Comparison of ENCODE assay signal across 1 cellular context in the genomic region with DNA sequence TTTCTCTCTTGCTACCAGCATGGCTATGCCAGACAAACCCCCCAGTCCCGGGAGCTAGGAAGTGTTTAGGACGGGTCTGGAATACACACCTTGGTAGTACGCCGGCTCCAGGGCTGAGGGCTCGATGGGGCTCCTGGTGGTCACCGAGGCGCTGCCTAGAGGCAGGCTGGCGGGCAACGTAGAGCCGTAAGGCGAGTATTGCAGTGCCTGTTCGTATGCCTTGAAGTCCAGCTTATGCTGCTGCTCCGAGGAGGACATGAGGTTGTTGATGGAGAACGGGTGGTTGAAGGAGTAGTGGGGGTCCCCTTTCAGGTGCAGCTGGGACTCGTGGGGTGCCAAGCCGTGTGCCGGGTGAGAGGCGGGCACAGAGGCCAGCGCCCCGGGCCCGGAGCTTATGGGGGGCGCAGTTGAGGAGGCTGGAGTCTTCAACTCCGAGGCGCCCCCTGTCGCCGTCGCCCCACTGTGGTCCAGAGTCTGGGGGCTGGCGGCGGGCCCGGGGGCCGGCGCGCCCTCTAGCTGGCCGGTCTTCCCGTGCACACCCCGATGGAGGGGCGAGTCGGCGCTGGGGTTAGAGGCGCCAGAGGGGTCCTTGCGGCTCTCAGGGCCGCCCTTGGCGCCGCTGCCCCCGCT.
TF ChIP-seq lines count a peak whose summit lies in the region.

No MANE protein-coding gene starts in this region.

TF ChIP-seq in WTC11, 78 proteins besides CTCF, POLR2A, EP300 and RAD21 (continued from another document):
- TF ChIP-seq, protein P1, sequence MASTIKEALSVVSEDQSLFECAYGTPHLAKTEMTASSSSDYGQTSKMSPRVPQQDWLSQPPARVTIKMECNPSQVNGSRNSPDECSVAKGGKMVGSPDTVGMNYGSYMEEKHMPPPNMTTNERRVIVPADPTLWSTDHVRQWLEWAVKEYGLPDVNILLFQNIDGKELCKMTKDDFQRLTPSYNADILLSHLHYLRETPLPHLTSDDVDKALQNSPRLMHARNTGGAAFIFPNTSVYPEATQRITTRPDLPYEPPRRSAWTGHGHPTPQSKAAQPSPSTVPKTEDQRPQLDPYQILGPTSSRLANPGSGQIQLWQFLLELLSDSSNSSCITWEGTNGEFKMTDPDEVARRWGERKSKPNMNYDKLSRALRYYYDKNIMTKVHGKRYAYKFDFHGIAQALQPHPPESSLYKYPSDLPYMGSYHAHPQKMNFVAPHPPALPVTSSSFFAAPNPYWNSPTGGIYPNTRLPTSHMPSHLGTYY (CRISPR knock-in tag; IDR thresholded peaks at IDR 0.05): no peak
- TF ChIP-seq FOXK1 (CRISPR knock-in tag; IDR thresholded peaks at IDR 0.05) (no peak), ETV6 (CRISPR knock-in tag; IDR thresholded peaks at IDR 0.05) (no peak), JAZF1 (CRISPR knock-in tag; IDR thresholded peaks at IDR 0.05) (no peak), ELF4 (CRISPR knock-in tag; IDR thresholded peaks at IDR 0.05; ENCODE audit: low read depth) (no peak), ZNF396 (CRISPR knock-in tag; IDR thresholded peaks at IDR 0.05; ENCODE audit: borderline replicate concordance) (no peak)
